20 cellular contexts compared by ENCODE assay signal in genomic region chr6:101284131-101284530, GRCh38.
"Had no signal": no experiment of that assay in that cellular context is flagged by ENCODE, and none has a peak within 500 bp of the region (broad histone marks: within the 10 kb centered on the region; RNA-seq: fewer than 3 reads in every experiment).

No MANE protein-coding gene starts in this region.

- H3K36me3 ChIP-seq: esophagus muscularis mucosa, gastroesophageal sphincter, heart left ventricle, left lung, lower lobe of right lung had no signal

- H3K9me3 ChIP-seq: gastroesophageal sphincter, heart left ventricle, lower lobe of right lung, mucosa of descending colon had no signal

- H2AFZ ChIP-seq: hepatocyte had no signal

- H3K4me2 ChIP-seq: hepatocyte had no signal

- H3K4me1 ChIP-seq: esophagus muscularis mucosa, foreskin keratinocyte, gastroesophageal sphincter, heart left ventricle, left lung, lower lobe of right lung had no signal

- H3K36me3 Mint-ChIP-seq: immature natural killer cell, mesothelial cell of epicardium had no signal

- H3K27ac Mint-ChIP-seq: immature natural killer cell, mesothelial cell of epicardium had no signal

- DNase-seq: dermis blood vessel endothelial cell; dorsolateral prefrontal cortex; effector CD4-positive, alpha-beta T cell; effector memory CD4-positive, alpha-beta T cell; foreskin keratinocyte; heart left ventricle; hypothalamus; immature natural killer cell; islet precursor cell; left cardiac atrium; left ventricle myocardium superior; lower lobe of right lung; mesenchymal stem cell; mucosa of descending colon had no signal

- H3K4me3 ChIP-seq: coronary artery, dorsolateral prefrontal cortex, esophagus muscularis mucosa, gastroesophageal sphincter, heart left ventricle, hepatocyte, left lung, lower lobe of right lung, mucosa of descending colon had no signal

- H3K27ac ChIP-seq: coronary artery, dorsolateral prefrontal cortex, esophagus muscularis mucosa, foreskin keratinocyte, gastroesophageal sphincter, heart left ventricle, hepatocyte, left lung, lower lobe of right lung had no signal

- H3K27me3 ChIP-seq: dorsolateral prefrontal cortex, esophagus muscularis mucosa, foreskin keratinocyte, gastroesophageal sphincter, heart left ventricle, hepatocyte, left lung had no signal

- H3K4me1 Mint-ChIP-seq: immature natural killer cell, mesothelial cell of epicardium had no signal

- ATAC-seq: foreskin keratinocyte, gastroesophageal sphincter, heart left ventricle, left cardiac atrium, left lung, left ventricle myocardium superior, lower lobe of right lung, mucosa of descending colon had no signal

- H3K4me3 Mint-ChIP-seq: immature natural killer cell, mesothelial cell of epicardium had no signal
